8 cellular contexts compared by ENCODE assay signal in genomic region chr1:1788646-1789431, GRCh38. TPM values are rescaled to one million over a fixed set of nuclear protein-coding genes. Genes with fewer than 3 reads are reported as not detected.
DNase-seq lines count a peak whose midpoint lies in the region; ATAC-seq and TF ChIP-seq lines count a peak whose summit lies in the region.

No MANE protein-coding gene starts in this region.

- no peak overlapping the region for H3K56ac ChIP-seq in H9 (ENCODE audit: insufficient read length, low read depth, low read length)

- no peaks in the 10 kb centered on the region for H3K27me3 Mint-ChIP-seq in CD8-positive, alpha-beta T cell (ENCODE audit: low read depth)
- no peaks in the 10 kb centered on the region; the same call in 1 of the 2 replicates for H3K27me3 Mint-ChIP-seq in H9 (ENCODE audit: low read depth)

- intact Hi-C loops in CD8-positive, alpha-beta T cell (cut with DNase I, micrococcal nuclease), result loop anchor here in 1 of 2 experiments (1.0 kb wide), 1 partner anchor 117 kb away; no protein-coding TSS in a partner anchor
- intact Hi-C loops in right lobe of liver (cut with DNase I), result loop anchor here in 1 of 2 donors (10.0 kb wide), 1 partner anchor 96 kb away; no protein-coding TSS in a partner anchor

- H3K23ac ChIP-seq in H9 (ENCODE audit: insufficient read length, low read depth, low read length), result no peak overlapping the region

- H3K23me2 ChIP-seq in H9 (ENCODE audit: insufficient read length, low read depth, low read length, poor library complexity, severe bottlenecking), result no peaks in the 10 kb centered on the region

- no peak for TF ChIP-seq POLR2A in right lobe of liver (IDR thresholded peaks at IDR 0.05)

- no peak for TF ChIP-seq CTCF in CD8-positive, alpha-beta T cell (IDR thresholded peaks at IDR 0.05)
- TF ChIP-seq CTCF in H9 (conservative IDR thresholded peaks at IDR 0.05) (peak; percentile 69), astrocyte of the spinal cord (IDR thresholded peaks at IDR 0.05; ENCODE audit: low read depth, low read length) (peak; percentile 41), right lobe of liver (IDR thresholded peaks at IDR 0.05) (peak in 3 of 4 donors; percentile 19 to 45 (median 22))

- H4K8ac ChIP-seq in H9 (replicated peaks; ENCODE audit: insufficient read length, low read depth, low read length), result no peak overlapping the region

- H3K9ac ChIP-seq in H9 (ENCODE audit: extremely low read depth, insufficient read length, low read length), result no peak overlapping the region

- WGBS in H9 (ENCODE audit: extremely low coverage, insufficient read length, low lambda C conversion rate), result no CpG with 5 or more reads among the region's 25 CpGs
- WGBS in right lobe of liver (ENCODE audit: insufficient coverage, low coverage, low lambda C conversion rate, missing lambda C conversion rate), result 65% methylated on average over 14 of the region's 25 CpGs

- peak overlapping the region; percentile 55 for H3K27ac Mint-ChIP-seq in CD8-positive, alpha-beta T cell
- H3K27ac Mint-ChIP-seq in H9, result peak overlapping the region; percentile 7 to 86 (median 27); a peak in 5 of 7 replicates

- H3K14ac ChIP-seq in H9 (ENCODE audit: insufficient read depth, low read length), result no peak overlapping the region

- CTCF ChIA-PET in CD8-positive, alpha-beta T cell (lab: Charles Lee), result interaction anchor here (1.6 to 2.9 kb wide), 3 partner anchors 9 to 120 kb away, joined by 5 to 13 read pairs (median 10); no protein-coding TSS in a partner anchor

- H4K20me1 ChIP-seq in H9 (ENCODE audit: control insufficient read depth, insufficient read depth, insufficient read length), result no peaks in the 10 kb centered on the region

- H3K4me3 ChIP-seq in CD8-positive, alpha-beta T cell (ENCODE audit: low read depth, low read length), result no peak overlapping the region
- H3K4me3 ChIP-seq in astrocyte of the spinal cord (ENCODE audit: low read depth, low read length), result no peak overlapping the region
- no peak overlapping the region for H3K4me3 ChIP-seq in right lobe of liver

- H3K36me3 Mint-ChIP-seq in CD8-positive, alpha-beta T cell, result peaks cover 85% of the 10 kb centered on the region
- peaks cover 60 to 92% (median 84%) of the 10 kb centered on the region in 3 experiments for H3K36me3 Mint-ChIP-seq in H9 (ENCODE audit: insufficient read depth in 1 of 3, low read depth in 3 of 3)

- H3K9me3 ChIP-seq in CD8-positive, alpha-beta T cell (ENCODE audit: low read length), result no peaks in the 10 kb centered on the region
- no peaks in the 10 kb centered on the region for H3K9me3 ChIP-seq in H9 (ENCODE audit: control insufficient read depth, low read depth, low read length)
- H3K9me3 ChIP-seq in right lobe of liver, result no peaks in the 10 kb centered on the region

- H3K4me1 ChIP-seq in CD8-positive, alpha-beta T cell (ENCODE audit: insufficient read depth, low read length), result no peaks in the 10 kb centered on the region
- no peaks in the 10 kb centered on the region for H3K4me1 ChIP-seq in H9 (ENCODE audit: insufficient read depth, low read length)
- H3K4me1 ChIP-seq in right lobe of liver, result no peaks in the 10 kb centered on the region

- no peaks in the 10 kb centered on the region for H3K79me2 ChIP-seq in H9 (ENCODE audit: insufficient read depth, low read length)

- H2BK5ac ChIP-seq in H9 (ENCODE audit: insufficient read length, low read length), result no peak overlapping the region

- H2BK15ac ChIP-seq in H9 (ENCODE audit: low read depth, low read length), result no peak overlapping the region

- no peak for DNase-seq in CD8-positive, alpha-beta T cell
- DNase-seq in H9 (peak; percentile 58), astrocyte of the spinal cord (ENCODE audit: low read depth, low spot score) (peak; percentile 27), right lobe of liver (no peak), NCI-H1694 treated with DMSO at 0.1 percent for 48 hours (lab: John Stamatoyannopoulos, UW) (no peak), CD1c-positive myeloid dendritic cell (ENCODE audit: extremely low spot score) (no peak), NCI-H526 treated with DMSO at 0.1 percent for 48 hours (lab: John Stamatoyannopoulos, UW) (no peak), NCI-H446 treated with DMSO at 0.1 percent for 48 hours (lab: John Stamatoyannopoulos, UW) (no peak)

- no peak overlapping the region for H4K5ac ChIP-seq in H9 (ENCODE audit: insufficient read length, low read depth, low read length)

- H2BK12ac ChIP-seq in H9 (ENCODE audit: insufficient read length, low read depth, low read length), result no peak overlapping the region

- in situ Hi-C loops in astrocyte of the spinal cord (cut with HindIII; ENCODE audit: low sequenced_read_pairs), result no loop called here

- no peak overlapping the region for H3K4ac ChIP-seq in H9 (ENCODE audit: low read depth, low read length)

- no peak overlapping the region for H2BK20ac ChIP-seq in H9 (ENCODE audit: low read depth, low read length, poor library complexity, severe bottlenecking)

- H4K91ac ChIP-seq in H9 (ENCODE audit: insufficient read length, low read depth, low read length), result no peak overlapping the region

- no peak overlapping the region for H3K4me2 ChIP-seq in H9 (ENCODE audit: insufficient read depth, insufficient read length, low read length)

- H3K9me3 Mint-ChIP-seq in CD8-positive, alpha-beta T cell, result no peaks in the 10 kb centered on the region
- H3K9me3 Mint-ChIP-seq in H9, result no peaks in the 10 kb centered on the region; a peak in 1 of 5 replicates

- H2AK5ac ChIP-seq in H9 (ENCODE audit: insufficient read length, low read length), result no peak overlapping the region

- no peak overlapping the region for H2AFZ ChIP-seq in H9 (ENCODE audit: low read length)

- H3K27me3 ChIP-seq in CD8-positive, alpha-beta T cell (ENCODE audit: insufficient read depth, low read length), result no peaks in the 10 kb centered on the region
- H3K27me3 ChIP-seq in H9 (ENCODE audit: insufficient read depth, low read length) (no peaks in the 10 kb centered on the region), right lobe of liver (no peaks in the 10 kb centered on the region)

- H3K4me1 Mint-ChIP-seq in CD8-positive, alpha-beta T cell (ENCODE audit: low read depth), result no peaks in the 10 kb centered on the region
- peaks cover 0 to 3% of the 10 kb centered on the region in 2 experiments; a peak in 1 of 4 replicates for H3K4me1 Mint-ChIP-seq in H9

- H3K18ac ChIP-seq in H9 (ENCODE audit: insufficient read length, low read depth, low read length), result no peak overlapping the region

- no peak overlapping the region for H3T11ph ChIP-seq in H9 (ENCODE audit: low read length)

- H2BK120ac ChIP-seq in H9 (ENCODE audit: low read depth, low read length, poor library complexity, severe bottlenecking), result no peak overlapping the region

- peaks cover 64% of the 10 kb centered on the region for H3K36me3 ChIP-seq in CD8-positive, alpha-beta T cell (ENCODE audit: insufficient read depth, low read length)
- H3K36me3 ChIP-seq in right lobe of liver, result peaks cover 4 to 83% (median 30%) of the 10 kb centered on the region in 4 donors

- no peak for ATAC-seq in CD8-positive, alpha-beta T cell
- peak; percentile 10 to 60 (median 35) for ATAC-seq in right lobe of liver

- peaks cover 3% of the 10 kb centered on the region for H3K79me1 ChIP-seq in H9 (ENCODE audit: insufficient read depth, low read depth, low read length, poor library complexity, severe bottlenecking)

- H3K4me3 Mint-ChIP-seq in CD8-positive, alpha-beta T cell, result no peak overlapping the region
- no peak overlapping the region; a peak in 1 of 5 replicates for H3K4me3 Mint-ChIP-seq in H9

- POLR2A ChIA-PET in CD8-positive, alpha-beta T cell (lab: Charles Lee), result no interaction called here

- no peak overlapping the region for H3K27ac ChIP-seq in CD8-positive, alpha-beta T cell (ENCODE audit: low read depth, low read length)
- no peak overlapping the region for H3K27ac ChIP-seq in H9 (ENCODE audit: insufficient read length, low read depth, low read length)
- H3K27ac ChIP-seq in right lobe of liver, result no peak overlapping the region

RNA-seq across cellular contexts. Expression of gene NADK, which starts 10.6 kb away (rescaled TPM):
- total RNA-seq in CD8-positive, alpha-beta T cell, result 10 to 100 TPM; 15.4 to 16.7 TPM
- total RNA-seq in H9 (2021) (104 and 105 TPM in 2 replicates), right lobe of liver (100 to 1,000 TPM in 3 of 6 experiments, 10 to 100 TPM in 3; 80.3 to 143 (median 100) TPM)

Comparison
In these comparisons a context has a peak if more than half of its experiments do, and no peak if none do; other contexts are left out.
1. DNase-seq: peak in H9 (single experiment) and astrocyte of the spinal cord (single experiment); none in CD8-positive, alpha-beta T cell (0 of 7), right lobe of liver (0 of 3), NCI-H1694 treated with DMSO at 0.1 percent for 48 hours (single experiment), CD1c-positive myeloid dendritic cell (single experiment), NCI-H526 treated with DMSO at 0.1 percent for 48 hours (single experiment) and NCI-H446 treated with DMSO at 0.1 percent for 48 hours (single experiment).